Comparison of ENCODE assay signal across 23 cellular contexts in the genomic region with DNA sequence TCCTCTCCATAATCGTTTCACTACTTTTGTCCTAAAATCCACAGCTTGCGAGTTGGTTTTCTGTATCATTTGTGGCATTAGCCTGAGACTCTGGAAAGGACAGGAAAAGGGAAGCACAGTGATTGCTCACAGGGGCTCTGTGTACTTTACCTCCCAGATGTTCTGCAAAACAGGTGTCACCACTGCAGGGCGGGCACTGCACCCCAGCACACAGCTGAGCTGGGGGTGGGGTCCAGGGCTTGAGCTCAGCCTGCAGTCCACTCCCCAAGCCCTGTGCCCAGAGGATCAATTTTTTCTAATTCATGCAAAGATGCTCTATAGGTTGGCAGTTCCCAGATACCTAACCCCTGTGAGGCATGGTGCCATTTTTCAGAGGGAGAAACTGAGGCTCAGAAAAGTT.
"Had no signal": no experiment of that assay in that cellular context is flagged by ENCODE, and none has a peak within 500 bp of the region (broad histone marks: within the 10 kb centered on the region; RNA-seq: fewer than 3 reads in every experiment).

No MANE protein-coding gene starts in this region.

- H3K27ac ChIP-seq: RWPE1 had no signal

- H3K9me3 ChIP-seq: SK-N-SH had no signal

- ATAC-seq: HepG2, Panc1, PC-3 had no signal

- H3K9ac ChIP-seq: SK-N-SH had no signal

- FAIRE-seq: HepG2 had no signal

- DNase-seq: KBM-7, MV-4-11, NCI-H1048, NCI-H1105, NCI-H1417 treated with DMSO at 0.1 percent for 48 hours, NCI-H146, NCI-H1694 treated with DMSO at 0.1 percent for 48 hours, NCI-H1930, NCI-H2081 treated with DMSO at 0.1 percent for 48 hours, NCI-H2171, NCI-H226, NCI-H446, NCI-H510A, NCI-H524 treated with DMSO at 0.1 percent for 48 hours, NCI-H69, NCI-H774, PC-3, SHP77, SK-N-SH, SW 1271 had no signal
